19 cellular contexts compared by ENCODE assay signal in genomic region chr11:110761994-110762393, GRCh38. TPM values are rescaled to one million over a fixed set of nuclear protein-coding genes. Genes with fewer than 3 reads are reported as not detected.
DNase-seq lines count a peak whose midpoint lies in the region; ATAC-seq and TF ChIP-seq lines count a peak whose summit lies in the region.
"Had no signal": no experiment of that assay in that cellular context is flagged by ENCODE, and none has a peak within 500 bp of the region (broad histone marks: within the 10 kb centered on the region; RNA-seq: fewer than 3 reads in every experiment).

No MANE protein-coding gene starts in this region.

- H3K27ac ChIP-seq in IMR-90 (ENCODE audit: insufficient read depth, low read length) (0 out of 2 replicates have a peak overlapping the region, but pooled peaks have one; percentile 36), neural cell (ENCODE audit: low read length) (no peak overlapping the region)
- H3K27ac ChIP-seq: A549, C4-2B had no signal

- peak overlapping the region; percentile 27 for H2BK5ac ChIP-seq in IMR-90 (ENCODE audit: low read depth, low read length, poor library complexity, severe bottlenecking)

- peak overlapping the region; percentile 75 for H2BK20ac ChIP-seq in IMR-90 (ENCODE audit: low read depth, low read length)

- peak; percentile 11 for TF ChIP-seq EP300 in neural cell (conservative IDR thresholded peaks at IDR 0.05; ENCODE audit: poor library complexity, severe bottlenecking)

- no peak overlapping the region for H3K56ac ChIP-seq in IMR-90 (ENCODE audit: extremely low read depth, insufficient read depth, low read length)

- peak overlapping the region; percentile 72 for H4K5ac ChIP-seq in IMR-90 (ENCODE audit: low read depth, low read length)

- dilution Hi-C loops in IMR-90 (cut with HindIII; ENCODE audit: low sequenced_read_pairs, unreplicated experiment), result no loop called here

- peaks cover 17% of the 10 kb centered on the region for H3K4me1 ChIP-seq in IMR-90 (ENCODE audit: control insufficient read depth, insufficient read depth, low read length)

- H4K91ac ChIP-seq in IMR-90 (ENCODE audit: insufficient read depth, low read depth, low read length), result peak overlapping the region; percentile 40; the same call in 1 of the 2 replicates

- CTCF ChIA-PET in IMR-90 (lab: Yijun Ruan, JAX), result no interaction called here

- H3K79me2 ChIP-seq in neural cell (replicated peaks; ENCODE audit: insufficient read depth, low read length), result no peaks in the 10 kb centered on the region

- H4K20me1 ChIP-seq in IMR-90 (ENCODE audit: insufficient read depth, low read length) (no peaks in the 10 kb centered on the region), neural cell (ENCODE audit: insufficient read depth) (no peaks in the 10 kb centered on the region)

- intact Hi-C loops in IMR-90 (cut with micrococcal nuclease), result loop anchor here (2.0 kb wide), 2 partner anchors 47 to 469 kb away; no protein-coding TSS in a partner anchor

- no peak overlapping the region for H3K4me2 ChIP-seq in IMR-90 (ENCODE audit: low read depth, low read length)
- H3K4me2 ChIP-seq in neural cell (ENCODE audit: low read length), result no peak overlapping the region
- H3K4me2 ChIP-seq: A549 had no signal

- TF ChIP-seq RAD21 in IMR-90 (IDR thresholded peaks at IDR 0.05; ENCODE audit: low read length), result no peak
- TF ChIP-seq RAD21 in neural cell (conservative IDR thresholded peaks at IDR 0.05), result no peak

- H3K79me1 ChIP-seq in IMR-90 (ENCODE audit: low read depth in 1 of 2, low read length in 2 of 2), result no peaks in the 10 kb centered on the region

- no peaks in the 10 kb centered on the region for H3K9me2 ChIP-seq in neural cell (ENCODE audit: insufficient read depth, low read length)

- POLR2A ChIA-PET in IMR-90 (lab: Charles Lee; ENCODE audit: unreplicated experiment), result no interaction called here

- in situ Hi-C loops in IMR-90 (cut with MboI; ENCODE audit: low sequenced_read_pairs), result no loop called here

- H3K4me3 ChIP-seq in IMR-90 (ENCODE audit: insufficient read depth, low read depth, low read length) (no peak overlapping the region), neural cell (ENCODE audit: low read length) (peak overlapping the region; percentile 7)
- H3K4me3 ChIP-seq: A549, GM23248 had no signal

- DNase-seq in NCI-H2227 (lab: John Stamatoyannopoulos, UW; ENCODE audit: unreplicated experiment) (peak; percentile 1), NCI-H2227 treated with DMSO at 0.1 percent for 48 hours (lab: John Stamatoyannopoulos, UW) (no peak), IMR-90 (no peak), NCI-H2171 (lab: John Stamatoyannopoulos, UW) (peak; percentile 1)
- DNase-seq: GF-D8, KG1, NCI-H1694, NCI-H2107, NCI-H510A, OCI-M1, SIG-M5, T-helper 17 cell had no signal

- BruUV-seq in IMR-90 (replicated peaks; lab: Mats Ljungman, UMichigan), result no TSS peak

- H3K18ac ChIP-seq in IMR-90 (ENCODE audit: low read depth, low read length), result peak overlapping the region; percentile 94

- H3K36me3 ChIP-seq in IMR-90 (ENCODE audit: control insufficient read depth, insufficient read depth, low read length) (no peaks in the 10 kb centered on the region), neural cell (ENCODE audit: insufficient read depth, low read length) (no peaks in the 10 kb centered on the region)

- H3K9ac ChIP-seq in IMR-90 (ENCODE audit: low read depth, low read length), result no peak overlapping the region
- no peak overlapping the region for H3K9ac ChIP-seq in neural cell (ENCODE audit: low read length)
- H3K9ac ChIP-seq: GM23248 had no signal

- WGBS in IMR-90 (ENCODE audit: extremely low coverage in 2 of 2, insufficient read length in 1 of 2), 2 experiments, result no CpG with 5 or more reads among the region's 2 CpGs

- H2AK9ac ChIP-seq in IMR-90 (replicated peaks; ENCODE audit: low read depth, low read length, poor library complexity), result no peak overlapping the region

- peak overlapping the region; percentile 76 for H3K4ac ChIP-seq in IMR-90 (ENCODE audit: low read depth, low read length)

- H2BK15ac ChIP-seq in IMR-90 (ENCODE audit: low read depth, low read length), result peak overlapping the region; percentile 69; the same call in 2 of the 3 replicates

- H3K9me3 ChIP-seq in IMR-90 (ENCODE audit: control insufficient read depth, insufficient read depth, low read length) (no peaks in the 10 kb centered on the region), neural cell (ENCODE audit: low read length) (no peaks in the 10 kb centered on the region)
- H3K9me3 ChIP-seq: A549 had no signal

- no peak for TF ChIP-seq CTCF in IMR-90 (conservative IDR thresholded peaks at IDR 0.05; ENCODE audit: low read depth, low read length)
- no peak for TF ChIP-seq CTCF in neural cell (IDR thresholded peaks at IDR 0.05; ENCODE audit: poor library complexity, severe bottlenecking)

- H3K27me3 ChIP-seq in IMR-90 (ENCODE audit: control insufficient read depth, insufficient read depth, low read length) (no peaks in the 10 kb centered on the region), neural cell (ENCODE audit: insufficient read depth, low read depth, low read length) (no peaks in the 10 kb centered on the region)

- H2AK5ac ChIP-seq in IMR-90 (ENCODE audit: low read depth, low read length), result peak overlapping the region; percentile 67; the same call in 1 of the 2 replicates

- no peak for ATAC-seq in IMR-90 (ENCODE audit: low read depth)
- ATAC-seq in GM21723 (IDR thresholded peaks at IDR 0.05; ENCODE audit: unreplicated experiment), result no peak
- ATAC-seq in activated CD4-positive, CD25-positive, alpha-beta regulatory T cell treated with anti-CD3 and anti-CD28 coated beads, Interleukin-2, amount 50 U/mL, for 24 hours, result no peak
- ATAC-seq: A549, HCT116, T-helper 17 cell had no signal

- H2BK120ac ChIP-seq in IMR-90 (ENCODE audit: low read depth, low read length), result peak overlapping the region; percentile 59

- H3F3A ChIP-seq in neural cell (ENCODE audit: insufficient read depth, low read length, poor library complexity, severe bottlenecking), result no peaks in the 10 kb centered on the region

- peaks cover 4% of the 10 kb centered on the region for H3K9me1 ChIP-seq in IMR-90 (ENCODE audit: insufficient read depth, low read length)

- no peak overlapping the region for H2AFZ ChIP-seq in IMR-90 (replicated peaks; ENCODE audit: low read length, poor library complexity)
- H2AFZ ChIP-seq in neural cell (ENCODE audit: low read depth, low read length), result no peak overlapping the region

- peak overlapping the region in 1 of 2 experiments; percentile 26; a peak in 2 of 4 replicates for H4K8ac ChIP-seq in IMR-90 (ENCODE audit: low read depth in 2 of 2, low read length in 2 of 2)

- H3K23ac ChIP-seq in IMR-90 (ENCODE audit: low read depth, low read length), result no peak overlapping the region

- TF ChIP-seq POLR2A in IMR-90 (IDR thresholded peaks at IDR 0.05; ENCODE audit: low read depth, low read length), result no peak

- H3K14ac ChIP-seq in IMR-90 (replicated peaks; ENCODE audit: low read depth, low read length), result peak overlapping the region; percentile 29; the same call in 1 of the 2 replicates

TF ChIP-seq in IMR-90, 13 proteins besides CTCF, POLR2A, EP300 and RAD21 (continues in another document):
- no peak for TF ChIP-seq FOS (IDR thresholded peaks at IDR 0.05; ENCODE audit: low read depth, low read length)
- no peak for TF ChIP-seq USF2 (IDR thresholded peaks at IDR 0.05; ENCODE audit: low read depth, low read length)
- no peak for TF ChIP-seq NFE2L2 (IDR thresholded peaks at IDR 0.05; ENCODE audit: low read depth, low read length)
- TF ChIP-seq ELK1 (IDR thresholded peaks at IDR 0.05; ENCODE audit: borderline replicate concordance, low read depth, low read length), result no peak

TF ChIP-seq in neural cell, 6 proteins besides CTCF, POLR2A, EP300 and RAD21:
- TF ChIP-seq POLR2AphosphoS5 (IDR thresholded peaks at IDR 0.05), result no peak
- no peak for TF ChIP-seq TAF1 (IDR thresholded peaks at IDR 0.05; ENCODE audit: low read depth)
- TF ChIP-seq REST (IDR thresholded peaks at IDR 0.05; ENCODE audit: borderline replicate concordance), result no peak
- no peak for TF ChIP-seq SMC3 (conservative IDR thresholded peaks at IDR 0.05; ENCODE audit: poor library complexity)
- TF ChIP-seq MXI1 (conservative IDR thresholded peaks at IDR 0.05; ENCODE audit: poor library complexity, severe bottlenecking), result no peak
- TF ChIP-seq EZH2 (IDR thresholded peaks at IDR 0.05; ENCODE audit: borderline replicate concordance, insufficient read depth, low read length, poor library complexity, severe bottlenecking), result no peak

RNA-seq across cellular contexts. Expression of gene ARHGAP20, which starts 49.8 kb away (rescaled TPM):
- 2.5 and 2.8 TPM in 2 replicates for total RNA-seq in IMR-90 (2012; rRNA removed)
- polyA plus RNA-seq in IMR-90 (2012; rRNA removed) (1.2 and 1.4 TPM in 2 replicates), neural cell (1.2 and 1.8 TPM in 2 replicates)
- 0.36 TPM in 2 replicates for polyA plus RNA-seq in IMR-90 (2012; cell fraction: cytosol; rRNA removed)
- 0.82 and 6.0 TPM in 2 replicates for polyA plus RNA-seq in IMR-90 (2012; cell fraction: nucleus; rRNA removed; ENCODE audit: low replicate concordance)
- polyA minus RNA-seq in neural cell, result 4.1 and 5.1 TPM in 2 replicates

Comparison
In these comparisons a context has a peak if more than half of its experiments do, and no peak if none do; other contexts are left out.
1. DNase-seq: peak in NCI-H2227 (single experiment) and NCI-H2171 (single experiment); none in NCI-H2227 treated with DMSO at 0.1 percent for 48 hours (single experiment) and IMR-90 (single experiment).